Comparison of ENCODE assay signal across 1 cellular context in the genomic region with DNA sequence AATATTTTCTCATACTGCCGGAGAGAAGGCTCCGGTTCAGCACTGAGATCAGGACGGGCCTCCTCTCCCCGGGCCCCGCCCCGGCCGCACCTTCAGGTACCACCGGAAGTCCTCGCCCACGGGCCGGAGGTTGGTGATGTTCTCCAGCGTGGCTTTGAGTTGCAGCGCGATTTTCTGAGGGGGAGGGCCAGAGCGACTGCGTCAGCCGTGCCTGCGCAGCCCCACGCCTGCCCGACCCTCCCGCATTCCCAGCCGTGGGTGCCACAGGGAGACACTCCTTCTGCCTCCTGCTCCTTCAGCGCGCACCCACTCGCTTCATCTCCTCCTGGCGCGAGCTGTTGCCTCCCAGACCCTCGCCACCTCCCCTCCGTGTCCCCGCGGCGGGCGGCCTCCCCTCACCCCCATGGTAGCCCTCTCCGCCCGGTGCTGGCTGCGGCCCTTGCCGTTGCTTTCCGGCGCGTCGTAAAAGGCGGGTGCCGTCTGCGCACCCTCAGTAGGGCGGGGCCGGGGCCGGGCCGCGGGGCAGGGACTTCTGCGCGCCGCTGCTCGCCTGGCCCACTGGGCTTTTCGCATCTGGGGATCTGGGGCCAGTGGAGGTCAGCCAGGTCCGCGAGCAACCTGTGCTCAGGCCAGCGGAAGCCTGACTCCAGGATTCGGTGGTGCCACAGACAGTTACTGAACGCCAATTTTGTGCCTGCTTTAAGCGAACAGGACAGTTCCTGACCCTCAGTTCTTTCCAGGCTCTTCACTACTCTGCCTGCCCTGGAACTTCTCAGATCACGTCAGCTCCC.
TF ChIP-seq lines count a peak whose summit lies in the region.

A gene (minus strand): TSS at position 464 of the 791 bp plus-strand sequence. CDS start 59 bp downstream, at position 405.

TF ChIP-seq in HepG2, 621 proteins besides CTCF, POLR2A, EP300 and RAD21 (continued from another document and continues in another):
- peak; percentile 95; the same call in 1 of the 2 replicates for TF ChIP-seq NFKB2 (CRISPR knock-in tag; IDR thresholded peaks at IDR 0.05; ENCODE audit: borderline replicate concordance)
- TF ChIP-seq, protein P1, sequence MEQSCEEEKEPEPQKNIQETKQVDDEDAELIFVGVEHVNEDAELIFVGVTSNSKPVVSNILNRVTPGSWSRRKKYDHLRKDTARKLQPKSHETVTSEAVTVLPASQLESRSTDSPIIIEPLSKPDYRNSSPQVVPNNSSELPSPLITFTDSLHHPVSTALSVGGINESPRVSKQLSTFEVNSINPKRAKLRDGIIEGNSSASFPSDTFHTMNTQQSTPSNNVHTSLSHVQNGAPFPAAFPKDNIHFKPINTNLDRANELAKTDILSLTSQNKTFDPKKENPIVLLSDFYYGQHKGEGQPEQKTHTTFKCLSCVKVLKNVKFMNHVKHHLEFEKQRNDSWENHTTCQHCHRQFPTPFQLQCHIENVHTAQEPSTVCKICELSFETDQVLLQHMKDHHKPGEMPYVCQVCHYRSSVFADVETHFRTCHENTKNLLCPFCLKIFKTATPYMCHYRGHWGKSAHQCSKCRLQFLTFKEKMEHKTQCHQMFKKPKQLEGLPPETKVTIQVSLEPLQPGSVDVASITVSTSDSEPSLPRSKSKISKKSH (CRISPR knock-in tag; IDR thresholded peaks at IDR 0.05; ENCODE audit: borderline replicate concordance): peak; percentile 95; the same call in 1 of the 2 replicates
- peak; percentile 81 for TF ChIP-seq NR1H2 (CRISPR knock-in tag; IDR thresholded peaks at IDR 0.05; ENCODE audit: borderline replicate concordance, low read depth)
- peak; percentile 86; the same call in 1 of the 2 replicates for TF ChIP-seq ETV5 (CRISPR knock-in tag; IDR thresholded peaks at IDR 0.05; ENCODE audit: borderline replicate concordance)
- TF ChIP-seq YEATS4 (CRISPR knock-in tag; IDR thresholded peaks at IDR 0.05; ENCODE audit: borderline replicate concordance): peak; percentile 99
- 0 out of 2 replicates have a peak, but pooled peaks have one; percentile 16 for TF ChIP-seq ZKSCAN5 (CRISPR knock-in tag; IDR thresholded peaks at IDR 0.05)
- no peak for TF ChIP-seq CEBPB (IDR thresholded peaks at IDR 0.05; ENCODE audit: borderline replicate concordance, low read depth, low read length)
- TF ChIP-seq ZZZ3 (CRISPR knock-in tag; IDR thresholded peaks at IDR 0.05; ENCODE audit: borderline replicate concordance): peak; percentile 94
- 0 out of 2 replicates have a peak, but pooled peaks have one; percentile 67 for TF ChIP-seq GTF3A (CRISPR knock-in tag; conservative IDR thresholded peaks at IDR 0.05)
- TF ChIP-seq HOXD1 (CRISPR knock-in tag; IDR thresholded peaks at IDR 0.05): peak; percentile 74; the same call in 1 of the 2 replicates
- peak; percentile 53; the same call in 1 of the 2 replicates for TF ChIP-seq JUN (CRISPR knock-in tag; IDR thresholded peaks at IDR 0.05)
- TF ChIP-seq ZNF773 (CRISPR knock-in tag; IDR thresholded peaks at IDR 0.05; ENCODE audit: borderline replicate concordance): 0 out of 2 replicates have a peak, but pooled peaks have one; percentile 92
- TF ChIP-seq, protein P2, sequence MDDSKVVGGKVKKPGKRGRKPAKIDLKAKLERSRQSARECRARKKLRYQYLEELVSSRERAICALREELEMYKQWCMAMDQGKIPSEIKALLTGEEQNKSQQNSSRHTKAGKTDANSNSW (CRISPR knock-in tag; IDR thresholded peaks at IDR 0.05; ENCODE audit: borderline replicate concordance): no peak; the same call in 1 of the 2 replicates
- peak; percentile 59; the same call in 1 of the 2 replicates for TF ChIP-seq FOXM1 (CRISPR knock-in tag; IDR thresholded peaks at IDR 0.05)
- peak; percentile 84; the same call in 1 of the 2 replicates for TF ChIP-seq NKX3-1 (CRISPR knock-in tag; IDR thresholded peaks at IDR 0.05)
- 0 out of 2 replicates have a peak, but pooled peaks have one; percentile 17 for TF ChIP-seq ZNF441 (CRISPR knock-in tag; IDR thresholded peaks at IDR 0.05; ENCODE audit: borderline replicate concordance)
- peak; percentile 80 for TF ChIP-seq MED1 (CRISPR knock-in tag; IDR thresholded peaks at IDR 0.05)
- no peak for TF ChIP-seq HHEX (CRISPR knock-in tag; IDR thresholded peaks at IDR 0.05)
- TF ChIP-seq, protein P3, sequence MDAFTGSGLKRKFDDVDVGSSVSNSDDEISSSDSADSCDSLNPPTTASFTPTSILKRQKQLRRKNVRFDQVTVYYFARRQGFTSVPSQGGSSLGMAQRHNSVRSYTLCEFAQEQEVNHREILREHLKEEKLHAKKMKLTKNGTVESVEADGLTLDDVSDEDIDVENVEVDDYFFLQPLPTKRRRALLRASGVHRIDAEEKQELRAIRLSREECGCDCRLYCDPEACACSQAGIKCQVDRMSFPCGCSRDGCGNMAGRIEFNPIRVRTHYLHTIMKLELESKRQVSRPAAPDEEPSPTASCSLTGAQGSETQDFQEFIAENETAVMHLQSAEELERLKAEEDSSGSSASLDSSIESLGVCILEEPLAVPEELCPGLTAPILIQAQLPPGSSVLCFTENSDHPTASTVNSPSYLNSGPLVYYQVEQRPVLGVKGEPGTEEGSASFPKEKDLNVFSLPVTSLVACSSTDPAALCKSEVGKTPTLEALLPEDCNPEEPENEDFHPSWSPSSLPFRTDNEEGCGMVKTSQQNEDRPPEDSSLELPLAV (CRISPR knock-in tag; conservative IDR thresholded peaks at IDR 0.05; ENCODE audit: low read depth): no peak
- TF ChIP-seq ATM (IDR thresholded peaks at IDR 0.05; ENCODE audit: borderline replicate concordance): no peak
- peak; percentile 78; the same call in 1 of the 2 replicates for TF ChIP-seq MXD4 (CRISPR knock-in tag; IDR thresholded peaks at IDR 0.05)
- TF ChIP-seq, protein P4, sequence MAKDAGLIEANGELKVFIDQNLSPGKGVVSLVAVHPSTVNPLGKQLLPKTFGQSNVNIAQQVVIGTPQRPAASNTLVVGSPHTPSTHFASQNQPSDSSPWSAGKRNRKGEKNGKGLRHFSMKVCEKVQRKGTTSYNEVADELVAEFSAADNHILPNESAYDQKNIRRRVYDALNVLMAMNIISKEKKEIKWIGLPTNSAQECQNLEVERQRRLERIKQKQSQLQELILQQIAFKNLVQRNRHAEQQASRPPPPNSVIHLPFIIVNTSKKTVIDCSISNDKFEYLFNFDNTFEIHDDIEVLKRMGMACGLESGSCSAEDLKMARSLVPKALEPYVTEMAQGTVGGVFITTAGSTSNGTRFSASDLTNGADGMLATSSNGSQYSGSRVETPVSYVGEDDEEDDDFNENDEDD (CRISPR knock-in tag; IDR thresholded peaks at IDR 0.05; ENCODE audit: borderline replicate concordance): peak; percentile 83; the same call in 1 of the 2 replicates
- TF ChIP-seq GABPA (IDR thresholded peaks at IDR 0.05; ENCODE audit: low read depth, low read length): peak; percentile 73
- TF ChIP-seq GABPA (CRISPR knock-in tag; IDR thresholded peaks at IDR 0.05; ENCODE audit: low read depth): peak; percentile 92
- peak; percentile 91 for TF ChIP-seq DNMT1 (CRISPR knock-in tag; IDR thresholded peaks at IDR 0.05)
- no peak for TF ChIP-seq TRIM24 (CRISPR knock-in tag; IDR thresholded peaks at IDR 0.05)
- TF ChIP-seq ZNF256 (CRISPR knock-in tag; conservative IDR thresholded peaks at IDR 0.05): no peak
- TF ChIP-seq, protein P5, sequence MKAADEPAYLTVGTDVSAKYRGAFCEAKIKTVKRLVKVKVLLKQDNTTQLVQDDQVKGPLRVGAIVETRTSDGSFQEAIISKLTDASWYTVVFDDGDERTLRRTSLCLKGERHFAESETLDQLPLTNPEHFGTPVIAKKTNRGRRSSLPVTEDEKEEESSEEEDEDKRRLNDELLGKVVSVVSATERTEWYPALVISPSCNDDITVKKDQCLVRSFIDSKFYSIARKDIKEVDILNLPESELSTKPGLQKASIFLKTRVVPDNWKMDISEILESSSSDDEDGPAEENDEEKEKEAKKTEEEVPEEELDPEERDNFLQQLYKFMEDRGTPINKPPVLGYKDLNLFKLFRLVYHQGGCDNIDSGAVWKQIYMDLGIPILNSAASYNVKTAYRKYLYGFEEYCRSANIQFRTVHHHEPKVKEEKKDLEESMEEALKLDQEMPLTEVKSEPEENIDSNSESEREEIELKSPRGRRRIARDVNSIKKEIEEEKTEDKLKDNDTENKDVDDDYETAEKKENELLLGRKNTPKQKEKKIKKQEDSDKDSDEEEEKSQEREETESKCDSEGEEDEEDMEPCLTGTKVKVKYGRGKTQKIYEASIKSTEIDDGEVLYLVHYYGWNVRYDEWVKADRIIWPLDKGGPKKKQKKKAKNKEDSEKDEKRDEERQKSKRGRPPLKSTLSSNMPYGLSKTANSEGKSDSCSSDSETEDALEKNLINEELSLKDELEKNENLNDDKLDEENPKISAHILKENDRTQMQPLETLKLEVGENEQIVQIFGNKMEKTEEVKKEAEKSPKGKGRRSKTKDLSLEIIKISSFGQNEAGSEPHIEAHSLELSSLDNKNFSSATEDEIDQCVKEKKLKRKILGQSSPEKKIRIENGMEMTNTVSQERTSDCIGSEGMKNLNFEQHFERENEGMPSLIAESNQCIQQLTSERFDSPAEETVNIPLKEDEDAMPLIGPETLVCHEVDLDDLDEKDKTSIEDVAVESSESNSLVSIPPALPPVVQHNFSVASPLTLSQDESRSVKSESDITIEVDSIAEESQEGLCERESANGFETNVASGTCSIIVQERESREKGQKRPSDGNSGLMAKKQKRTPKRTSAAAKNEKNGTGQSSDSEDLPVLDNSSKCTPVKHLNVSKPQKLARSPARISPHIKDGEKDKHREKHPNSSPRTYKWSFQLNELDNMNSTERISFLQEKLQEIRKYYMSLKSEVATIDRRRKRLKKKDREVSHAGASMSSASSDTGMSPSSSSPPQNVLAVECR (CRISPR knock-in tag; IDR thresholded peaks at IDR 0.05; ENCODE audit: borderline replicate concordance): peak; percentile 97
- peak; percentile 33; the same call in 1 of the 2 replicates for TF ChIP-seq ZNF83 (CRISPR knock-in tag; IDR thresholded peaks at IDR 0.05; ENCODE audit: borderline replicate concordance)
- 0 out of 2 replicates have a peak, but pooled peaks have one; percentile 40 for TF ChIP-seq FOXJ3 (CRISPR knock-in tag; IDR thresholded peaks at IDR 0.05; ENCODE audit: borderline replicate concordance)
- TF ChIP-seq SALL1 (CRISPR knock-in tag; IDR thresholded peaks at IDR 0.05): peak; percentile 95
- TF ChIP-seq SMC3 (IDR thresholded peaks at IDR 0.05; ENCODE audit: low read length): no peak
- TF ChIP-seq ZNF772 (CRISPR knock-in tag; IDR thresholded peaks at IDR 0.05): peak; percentile 86
- TF ChIP-seq, protein P6, sequence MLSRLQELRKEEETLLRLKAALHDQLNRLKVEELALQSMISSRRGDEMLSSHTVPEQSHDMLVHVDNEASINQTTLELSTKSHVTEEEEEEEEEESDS (CRISPR knock-in tag; IDR thresholded peaks at IDR 0.05; ENCODE audit: borderline replicate concordance): no peak
- TF ChIP-seq NR3C1 (CRISPR knock-in tag; IDR thresholded peaks at IDR 0.05): no peak
- TF ChIP-seq, protein P7, sequence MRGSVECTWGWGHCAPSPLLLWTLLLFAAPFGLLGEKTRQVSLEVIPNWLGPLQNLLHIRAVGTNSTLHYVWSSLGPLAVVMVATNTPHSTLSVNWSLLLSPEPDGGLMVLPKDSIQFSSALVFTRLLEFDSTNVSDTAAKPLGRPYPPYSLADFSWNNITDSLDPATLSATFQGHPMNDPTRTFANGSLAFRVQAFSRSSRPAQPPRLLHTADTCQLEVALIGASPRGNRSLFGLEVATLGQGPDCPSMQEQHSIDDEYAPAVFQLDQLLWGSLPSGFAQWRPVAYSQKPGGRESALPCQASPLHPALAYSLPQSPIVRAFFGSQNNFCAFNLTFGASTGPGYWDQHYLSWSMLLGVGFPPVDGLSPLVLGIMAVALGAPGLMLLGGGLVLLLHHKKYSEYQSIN (CRISPR knock-in tag; IDR thresholded peaks at IDR 0.05; ENCODE audit: borderline replicate concordance): no peak
- TF ChIP-seq SNAPC2 (CRISPR knock-in tag; IDR thresholded peaks at IDR 0.05): peak; percentile 83
- no peak for TF ChIP-seq NONO (IDR thresholded peaks at IDR 0.05)
- peak; percentile 99 for TF ChIP-seq NONO (CRISPR knock-in tag; conservative IDR thresholded peaks at IDR 0.05)
- TF ChIP-seq CHCHD3 (CRISPR knock-in tag; IDR thresholded peaks at IDR 0.05): peak; percentile 95; the same call in 1 of the 2 replicates
- TF ChIP-seq, protein P8, sequence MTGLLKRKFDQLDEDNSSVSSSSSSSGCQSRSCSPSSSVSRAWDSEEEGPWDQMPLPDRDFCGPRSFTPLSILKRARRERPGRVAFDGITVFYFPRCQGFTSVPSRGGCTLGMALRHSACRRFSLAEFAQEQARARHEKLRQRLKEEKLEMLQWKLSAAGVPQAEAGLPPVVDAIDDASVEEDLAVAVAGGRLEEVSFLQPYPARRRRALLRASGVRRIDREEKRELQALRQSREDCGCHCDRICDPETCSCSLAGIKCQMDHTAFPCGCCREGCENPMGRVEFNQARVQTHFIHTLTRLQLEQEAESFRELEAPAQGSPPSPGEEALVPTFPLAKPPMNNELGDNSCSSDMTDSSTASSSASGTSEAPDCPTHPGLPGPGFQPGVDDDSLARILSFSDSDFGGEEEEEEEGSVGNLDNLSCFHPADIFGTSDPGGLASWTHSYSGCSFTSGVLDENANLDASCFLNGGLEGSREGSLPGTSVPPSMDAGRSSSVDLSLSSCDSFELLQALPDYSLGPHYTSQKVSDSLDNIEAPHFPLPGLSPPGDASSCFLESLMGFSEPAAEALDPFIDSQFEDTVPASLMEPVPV (CRISPR knock-in tag; IDR thresholded peaks at IDR 0.05): peak; percentile 72; the same call in 1 of the 2 replicates
- peak; percentile 95 for TF ChIP-seq GABPB1 (CRISPR knock-in tag; IDR thresholded peaks at IDR 0.05)
- no peak for TF ChIP-seq HNRNPH1 (optimal IDR thresholded peaks at IDR 0.05; ENCODE audit: low read depth, low read length)
- TF ChIP-seq KLF9 (CRISPR knock-in tag; IDR thresholded peaks at IDR 0.05; ENCODE audit: low read depth): 0 out of 2 replicates have a peak, but pooled peaks have one; percentile 35
- peak; percentile 58 for TF ChIP-seq NR2F6 (IDR thresholded peaks at IDR 0.05)
- peak; percentile 66; the same call in 1 of the 2 replicates for TF ChIP-seq NR2F6 (CRISPR knock-in tag; IDR thresholded peaks at IDR 0.05)
- TF ChIP-seq NCOA1 (CRISPR knock-in tag; IDR thresholded peaks at IDR 0.05): 0 out of 2 replicates have a peak, but pooled peaks have one; percentile 69
- TF ChIP-seq ZBTB7B (CRISPR knock-in tag; IDR thresholded peaks at IDR 0.05): peak; percentile 66; the same call in 1 of the 2 replicates
